ENCODE assay signal across 2 cellular contexts in the genomic region with DNA sequence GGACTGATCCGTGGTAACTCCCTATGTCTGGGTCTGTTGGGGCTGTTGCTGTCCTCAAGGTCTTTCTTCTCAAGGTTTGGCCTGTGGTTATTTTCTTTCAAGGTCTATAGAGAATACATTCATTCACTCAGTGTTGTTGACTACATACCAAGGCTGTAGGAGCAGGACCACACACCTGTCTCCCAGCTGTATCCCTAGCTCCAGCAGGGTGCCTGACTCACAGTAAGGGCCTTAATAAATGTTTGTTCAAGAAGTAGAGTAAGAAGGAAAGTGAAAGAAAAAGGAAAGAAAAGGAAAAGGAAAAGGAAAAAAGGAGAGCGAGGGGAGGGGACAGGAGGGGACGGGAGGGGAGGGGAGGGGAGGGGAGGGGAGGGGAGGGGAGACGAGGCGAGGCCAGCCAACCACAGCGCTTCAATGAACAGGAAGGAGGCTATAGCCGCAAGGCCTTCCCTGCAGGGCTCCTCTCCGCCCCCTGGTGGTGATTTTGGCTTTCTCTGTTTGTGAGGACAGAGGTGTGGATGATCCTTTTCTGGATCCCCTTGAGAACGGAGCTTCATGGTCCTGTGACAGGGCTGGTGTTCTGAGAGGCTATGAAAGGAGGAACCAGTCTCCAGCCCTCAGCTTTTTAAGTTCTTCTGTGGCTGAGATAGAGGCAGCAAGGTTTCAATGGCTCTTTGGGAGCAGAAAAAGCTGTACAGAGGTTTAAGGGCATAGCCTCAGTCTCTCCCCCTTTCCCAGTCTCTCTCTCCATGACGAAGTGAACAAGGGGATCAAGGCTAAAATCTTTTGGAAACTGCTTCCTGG.
TF ChIP-seq lines count a peak whose summit lies in the region.

No MANE protein-coding gene starts in this region.

TF ChIP-seq in IMR-90, 13 proteins besides CTCF, POLR2A, EP300 and RAD21 (continued from another document):
- TF ChIP-seq ELK1 (IDR thresholded peaks at IDR 0.05; ENCODE audit: borderline replicate concordance, low read depth, low read length) (no peak), MAFK (IDR thresholded peaks at IDR 0.05; ENCODE audit: low read depth, low read length) (no peak), MXI1 (IDR thresholded peaks at IDR 0.05; ENCODE audit: borderline replicate concordance, low read depth, low read length) (no peak), NFE2L2 (IDR thresholded peaks at IDR 0.05; ENCODE audit: low read depth, low read length) (no peak), SMC3 (IDR thresholded peaks at IDR 0.05; ENCODE audit: low read depth, low read length) (no peak), USF2 (IDR thresholded peaks at IDR 0.05; ENCODE audit: low read depth, low read length) (no peak), RCOR1 (IDR thresholded peaks at IDR 0.05; ENCODE audit: insufficient replicate concordance, low read length) (no peak), RFX5 (IDR thresholded peaks at IDR 0.05; ENCODE audit: low read depth, low read length) (no peak)

TF ChIP-seq in WTC11, 78 proteins besides CTCF, POLR2A, EP300 and RAD21:
- TF ChIP-seq ZNF532 (CRISPR knock-in tag; IDR thresholded peaks at IDR 0.05; ENCODE audit: borderline replicate concordance) (no peak), NFATC4 (CRISPR knock-in tag; IDR thresholded peaks at IDR 0.05) (no peak), ZNF219 (CRISPR knock-in tag; IDR thresholded peaks at IDR 0.05; ENCODE audit: borderline replicate concordance) (no peak), GTF2I (CRISPR knock-in tag; conservative IDR thresholded peaks at IDR 0.05) (no peak), ZNF138 (CRISPR knock-in tag; conservative IDR thresholded peaks at IDR 0.05) (no peak)
- TF ChIP-seq, protein P1, sequence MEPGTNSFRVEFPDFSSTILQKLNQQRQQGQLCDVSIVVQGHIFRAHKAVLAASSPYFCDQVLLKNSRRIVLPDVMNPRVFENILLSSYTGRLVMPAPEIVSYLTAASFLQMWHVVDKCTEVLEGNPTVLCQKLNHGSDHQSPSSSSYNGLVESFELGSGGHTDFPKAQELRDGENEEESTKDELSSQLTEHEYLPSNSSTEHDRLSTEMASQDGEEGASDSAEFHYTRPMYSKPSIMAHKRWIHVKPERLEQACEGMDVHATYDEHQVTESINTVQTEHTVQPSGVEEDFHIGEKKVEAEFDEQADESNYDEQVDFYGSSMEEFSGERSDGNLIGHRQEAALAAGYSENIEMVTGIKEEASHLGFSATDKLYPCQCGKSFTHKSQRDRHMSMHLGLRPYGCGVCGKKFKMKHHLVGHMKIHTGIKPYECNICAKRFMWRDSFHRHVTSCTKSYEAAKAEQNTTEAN (CRISPR knock-in tag; IDR thresholded peaks at IDR 0.05), result no peak
- TF ChIP-seq, protein P2, sequence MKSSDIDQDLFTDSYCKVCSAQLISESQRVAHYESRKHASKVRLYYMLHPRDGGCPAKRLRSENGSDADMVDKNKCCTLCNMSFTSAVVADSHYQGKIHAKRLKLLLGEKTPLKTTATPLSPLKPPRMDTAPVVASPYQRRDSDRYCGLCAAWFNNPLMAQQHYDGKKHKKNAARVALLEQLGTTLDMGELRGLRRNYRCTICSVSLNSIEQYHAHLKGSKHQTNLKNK (CRISPR knock-in tag; IDR thresholded peaks at IDR 0.05), result no peak
TF ChIP-seq in WTC11: peak in this region for 0.
